Comparison of ENCODE assay signal across 31 cellular contexts in genomic region chr2:171387052-171387451, GRCh38.
"Had no signal": no experiment of that assay in that cellular context is flagged by ENCODE, and none has a peak within 500 bp of the region (broad histone marks: within the 10 kb centered on the region; RNA-seq: fewer than 3 reads in every experiment).

No MANE protein-coding gene starts in this region.

- DNase-seq: activated CD4-positive, alpha-beta T cell treated with anti-CD3 and anti-CD28 coated beads for 48 hours; activated CD4-positive, alpha-beta T cell treated with anti-CD3 and anti-CD28 coated beads, Interleukin-2, amount 50 U/mL, for 48 hours; activated CD8-positive, alpha-beta memory T cell treated with anti-CD3 and anti-CD28 coated beads for 24 hours; activated effector memory CD4-positive, alpha-beta T cell treated with anti-CD3 and anti-CD28 coated beads, Interleukin-2, amount 50 U/mL, for 16 hours; activated naive CD4-positive, alpha-beta T cell treated with anti-CD3 and anti-CD28 coated beads for 36 hours; activated naive CD8-positive, alpha-beta T cell treated with anti-CD3 and anti-CD28 coated beads for 36 hours; activated T-cell treated with anti-CD3 and anti-CD28 coated beads, Interleukin-2, amount 50 U/mL, for 1 hour; adrenal gland; aorta; body of pancreas; dorsolateral prefrontal cortex; effector memory CD4-positive, alpha-beta T cell; erythroblast; gastrocnemius medialis; left lung; lower lobe of right lung; mesenchymal stem cell; mucosa of descending colon; ovary; retina; stimulated activated CD4-positive, alpha-beta T cell treated with anti-CD3 and anti-CD28 coated beads, Interleukin-12 subunit alpha, Interleukin-12 subunit beta, amount 100 ng/mL, for 4 hours; stimulated activated CD4-positive, alpha-beta T cell treated with anti-CD3 and anti-CD28 coated beads, Interleukin-4, amount 100 ng/mL, for 1 hour; trophoblast cell; uterus had no signal

- H3K9me3 Mint-ChIP-seq: activated naive CD4-positive, alpha-beta T cell treated with anti-CD3 and anti-CD28 coated beads for 36 hours; stimulated activated naive CD8-positive, alpha-beta T cell treated with anti-CD3 and anti-CD28 coated beads, Interleukin-15, Interleukin-2, amounts not matched to agents 100 ng/mL and 50 ng/mL, for 24 hours had no signal

- H3K9me3 ChIP-seq: adrenal gland, body of pancreas, gastrocnemius medialis, lower lobe of right lung, mucosa of descending colon, ovary, prostate gland, thoracic aorta, uterus had no signal

- H3K4me3 ChIP-seq: adrenal gland, body of pancreas, dorsolateral prefrontal cortex, gastrocnemius medialis, left lung, lower lobe of right lung, mucosa of descending colon, ovary, prostate gland, skin epidermis, thoracic aorta, uterus had no signal

- H3K27ac ChIP-seq: adrenal gland, body of pancreas, dorsolateral prefrontal cortex, gastrocnemius medialis, left lung, lower lobe of right lung, ovary, prostate gland, skin epidermis, thoracic aorta, uterus had no signal

- H3K4me1 ChIP-seq: adrenal gland, body of pancreas, left lung, lower lobe of right lung, prostate gland, uterus had no signal

- ATAC-seq: body of pancreas, gastrocnemius medialis, left lung, lower lobe of right lung, mucosa of descending colon, sciatic nerve had no signal

- H3K27me3 Mint-ChIP-seq: activated naive CD8-positive, alpha-beta T cell treated with anti-CD3 and anti-CD28 coated beads for 36 hours; stimulated activated naive CD8-positive, alpha-beta T cell treated with anti-CD3 and anti-CD28 coated beads, Interleukin-15, Interleukin-2, amounts not matched to agents 100 ng/mL and 50 ng/mL, for 24 hours had no signal

- H3K27ac Mint-ChIP-seq: activated naive CD4-positive, alpha-beta T cell treated with anti-CD3 and anti-CD28 coated beads for 36 hours; activated naive CD8-positive, alpha-beta T cell treated with anti-CD3 and anti-CD28 coated beads for 36 hours; activated T-helper 1 cell treated with anti-CD3 and anti-CD28 coated beads, Interleukin-12 subunit alpha, Interleukin-12 subunit beta, Interleukin-2, Interleukin-4 antibody, amounts not matched to agents 30 ng/mL and 10 ng/mL and 1 ng/mL, durations not matched to agents 14 hours and 24 hours and 36 hours; nephron; stimulated activated naive CD8-positive, alpha-beta T cell treated with anti-CD3 and anti-CD28 coated beads, Interleukin-15, Interleukin-2, amounts not matched to agents 100 ng/mL and 50 ng/mL, for 24 hours had no signal

- H3K27me3 ChIP-seq: adrenal gland, body of pancreas, dorsolateral prefrontal cortex, gastrocnemius medialis, left lung, ovary, uterus had no signal

- H3K36me3 ChIP-seq: adrenal gland, gastrocnemius medialis, lower lobe of right lung, ovary, prostate gland, thoracic aorta, uterus had no signal

- H3K4me3 Mint-ChIP-seq: activated naive CD4-positive, alpha-beta T cell treated with anti-CD3 and anti-CD28 coated beads for 36 hours; activated naive CD8-positive, alpha-beta T cell treated with anti-CD3 and anti-CD28 coated beads for 36 hours; activated T-helper 1 cell treated with anti-CD3 and anti-CD28 coated beads, Interleukin-12 subunit alpha, Interleukin-12 subunit beta, Interleukin-2, Interleukin-4 antibody, amounts not matched to agents 30 ng/mL and 10 ng/mL and 1 ng/mL, durations not matched to agents 14 hours and 24 hours and 36 hours; nephron; stimulated activated naive CD8-positive, alpha-beta T cell treated with anti-CD3 and anti-CD28 coated beads, Interleukin-15, Interleukin-2, amounts not matched to agents 100 ng/mL and 50 ng/mL, for 24 hours had no signal
